Comparison of ENCODE assay signal across 19 cellular contexts in genomic region chr14:23863836-23864235, GRCh38.
"Had no signal": no experiment of that assay in that cellular context is flagged by ENCODE, and none has a peak within 500 bp of the region (broad histone marks: within the 10 kb centered on the region; RNA-seq: fewer than 3 reads in every experiment).

No MANE protein-coding gene starts in this region.

- H3K27me3 ChIP-seq: MG63 had no signal

- FAIRE-seq: HepG2, RCC 7860 had no signal

- H3K9me3 ChIP-seq: MG63 had no signal

- H3K36me3 ChIP-seq: MG63 had no signal

- H3K4me3 ChIP-seq: MG63 had no signal

- DNase-seq: IMR-90, Karpas-422, KG1, MG63, NCI-H1092 treated with DMSO at 0.1 percent for 48 hours, NCI-H1436, NCI-H187, NCI-H2029, NCI-H2081 treated with DMSO at 0.1 percent for 48 hours, NCI-H2171, NCI-H226, NCI-H446, NCI-H510A, NCI-H69, NCI-H774, Right ventricle myocardium superior, RPMI8226 had no signal
